9 cellular contexts compared by ENCODE assay signal in the genomic region with DNA sequence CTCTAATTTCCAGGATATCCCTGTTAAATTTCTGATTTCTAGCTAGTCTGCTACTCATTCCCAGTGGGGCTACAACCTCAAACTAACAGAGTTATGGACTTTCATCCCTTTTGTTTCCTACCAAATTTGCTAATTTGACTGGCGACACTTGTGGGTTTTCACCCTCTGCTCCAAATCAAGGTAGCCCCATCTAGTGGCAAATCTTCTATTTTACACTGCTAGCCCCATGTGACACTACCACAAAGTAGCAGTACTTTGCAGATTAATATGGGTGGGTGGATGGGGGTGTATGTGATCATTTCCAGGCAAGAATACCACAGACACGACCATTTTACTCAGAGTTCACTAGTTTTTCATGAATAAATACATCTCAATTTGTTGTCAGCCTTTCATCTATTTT.
A peak's percentile ranks its signal among the peaks of the same experiment; 100 is the strongest.
DNase-seq lines count a peak whose midpoint lies in the region; ATAC-seq and TF ChIP-seq lines count a peak whose summit lies in the region.
"Had no signal": no experiment of that assay in that cellular context is flagged by ENCODE, and none has a peak within 500 bp of the region (broad histone marks: within the 10 kb centered on the region; RNA-seq: fewer than 3 reads in every experiment).

No MANE protein-coding gene starts in this region.

- no peak for ATAC-seq in CD8-positive, alpha-beta T cell
- ATAC-seq in GM18873 (IDR thresholded peaks at IDR 0.05; ENCODE audit: low FRiP score, unreplicated experiment) (peak; percentile 79), HG03342 (IDR thresholded peaks at IDR 0.05; ENCODE audit: unreplicated experiment) (peak; percentile 91)

- no peak for DNase-seq in CD8-positive, alpha-beta T cell
- DNase-seq in SJCRH30 = peak; percentile 26 to 59
- peak in 1 of 2 donors; percentile 28 for DNase-seq in foreskin fibroblast
- DNase-seq in SK-N-DZ (ENCODE audit: low spot score) = no peak
- no peak for DNase-seq in AG08396 (ENCODE audit: low spot score)
- no peak for DNase-seq in pons (ENCODE audit: low spot score)

- no peak overlapping the region for H3K4me3 ChIP-seq in CD8-positive, alpha-beta T cell (ENCODE audit: low read depth, low read length)
- no peak overlapping the region for H3K4me3 ChIP-seq in SJCRH30
- H3K4me3 ChIP-seq in foreskin fibroblast (ENCODE audit: low read depth in 1 of 2, low read length in 2 of 2) = no peak overlapping the region
- H3K4me3 ChIP-seq: lung had no signal

- peaks cover 2% of the 10 kb centered on the region for H3K27me3 Mint-ChIP-seq in CD8-positive, alpha-beta T cell (ENCODE audit: low read depth)

- intact Hi-C loops in CD8-positive, alpha-beta T cell (cut with DNase I, micrococcal nuclease) = loop anchor here (1.0 to 5.0 kb wide), 4 partner anchors 121 to 372 kb away; no protein-coding TSS in a partner anchor

- H3K36me3 ChIP-seq in CD8-positive, alpha-beta T cell (ENCODE audit: insufficient read depth, low read length) = no peaks in the 10 kb centered on the region
- H3K36me3 ChIP-seq in SJCRH30 = no peaks in the 10 kb centered on the region

- H3K27ac Mint-ChIP-seq in CD8-positive, alpha-beta T cell = no peak overlapping the region

- no peak overlapping the region for H3K27ac ChIP-seq in CD8-positive, alpha-beta T cell (ENCODE audit: low read depth, low read length)
- H3K27ac ChIP-seq in SJCRH30 = no peak overlapping the region

- POLR2A ChIA-PET in CD8-positive, alpha-beta T cell (lab: Charles Lee) = no interaction called here

- CTCF ChIA-PET in CD8-positive, alpha-beta T cell (lab: Charles Lee) = interaction anchor here (0.7 to 1.8 kb wide), 4 partner anchors 12 to 138 kb away, joined by 3 to 16 read pairs (median 3); no protein-coding TSS in a partner anchor

- no peaks in the 10 kb centered on the region for H3K9me3 ChIP-seq in CD8-positive, alpha-beta T cell (ENCODE audit: low read length)
- H3K9me3 ChIP-seq in SJCRH30 (replicated peaks) = no peaks in the 10 kb centered on the region

- H3K4me3 Mint-ChIP-seq in CD8-positive, alpha-beta T cell = no peak overlapping the region

- TF ChIP-seq CTCF in CD8-positive, alpha-beta T cell (IDR thresholded peaks at IDR 0.05) = peak; percentile 46
- TF ChIP-seq CTCF in foreskin fibroblast (IDR thresholded peaks at IDR 0.05; ENCODE audit: low read depth, low read length) = peak; percentile 35

- peaks cover 3% of the 10 kb centered on the region for H3K4me1 Mint-ChIP-seq in CD8-positive, alpha-beta T cell (ENCODE audit: low read depth)

- no peaks in the 10 kb centered on the region for H3K36me3 Mint-ChIP-seq in CD8-positive, alpha-beta T cell

- H3K4me1 ChIP-seq in CD8-positive, alpha-beta T cell (ENCODE audit: insufficient read depth, low read length) = peaks cover 5% of the 10 kb centered on the region
- no peaks in the 10 kb centered on the region for H3K4me1 ChIP-seq in SJCRH30

- no peaks in the 10 kb centered on the region for H3K27me3 ChIP-seq in CD8-positive, alpha-beta T cell (ENCODE audit: insufficient read depth, low read length)
- no peaks in the 10 kb centered on the region for H3K27me3 ChIP-seq in SJCRH30

- H3K9me3 Mint-ChIP-seq in CD8-positive, alpha-beta T cell = peaks cover 2% of the 10 kb centered on the region

Comparison
In these comparisons a context has a peak if more than half of its experiments do, and no peak if none do; other contexts are left out.
1. DNase-seq: peak in SJCRH30 (2 of 2); none in CD8-positive, alpha-beta T cell (0 of 7), SK-N-DZ (single experiment), AG08396 (single experiment) and pons (single experiment).